In the genomic region with DNA sequence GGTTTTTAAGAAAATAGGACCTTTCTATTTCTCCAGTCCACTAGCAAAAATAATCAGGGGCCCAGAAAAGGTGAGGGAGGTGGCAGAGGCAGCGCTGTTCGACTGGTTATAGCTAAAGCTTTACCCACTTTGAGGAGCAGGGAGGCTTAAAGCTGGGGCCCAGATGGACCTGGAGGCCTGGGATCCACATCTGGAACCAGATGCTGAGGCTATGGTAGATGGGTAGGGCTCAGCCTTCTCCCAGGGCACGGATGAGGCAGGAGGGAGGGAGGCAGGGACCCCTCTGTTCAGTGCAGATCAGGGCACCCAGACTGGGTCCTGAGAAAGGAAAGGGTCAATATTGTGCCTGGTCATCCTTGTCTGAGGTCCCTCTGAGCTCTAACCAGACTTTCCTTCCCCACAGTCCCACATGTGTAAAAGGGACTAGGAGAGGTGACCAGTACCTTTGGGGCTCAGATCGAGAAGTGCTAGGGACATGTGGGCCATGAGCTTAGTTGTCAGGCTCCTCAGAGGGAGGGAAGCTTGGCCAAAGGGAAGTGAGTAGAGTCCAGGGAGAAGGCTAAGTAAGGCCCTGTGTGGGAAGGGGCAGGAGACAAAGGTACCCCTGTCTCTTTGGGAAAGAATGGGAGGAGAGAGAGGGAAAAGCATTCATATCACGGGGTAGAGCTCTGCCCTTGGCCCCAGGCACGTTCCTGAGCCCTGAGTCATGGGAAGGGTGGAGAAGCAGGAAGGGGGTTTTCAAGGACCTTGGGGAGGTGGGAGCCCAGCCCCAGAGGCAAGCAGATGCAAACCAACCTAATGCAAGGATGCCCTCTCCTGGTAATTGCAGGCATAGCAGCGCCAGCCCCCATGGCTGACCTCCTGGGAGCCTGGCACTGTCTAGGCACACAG, we compare ENCODE assay signal across 8 cellular contexts. TPM values are rescaled to one million over a fixed set of nuclear protein-coding genes. Genes with fewer than 3 reads are reported as not detected.
DNase-seq lines count a peak whose midpoint lies in the region; ATAC-seq, FAIRE-seq and TF ChIP-seq lines count a peak whose summit lies in the region.

No MANE protein-coding gene starts in this region.

- H3K36me3 ChIP-seq in WERI-Rb-1 (peaks cover 51% of the 10 kb centered on the region), bronchial epithelial cell (ENCODE audit: control insufficient read depth, insufficient read depth, low read length) (peaks cover 27% of the 10 kb centered on the region), spleen (peaks cover 0 to 46% (median 27%) of the 10 kb centered on the region in 6 donors)

- H3K4me3 ChIP-seq in WERI-Rb-1 (ENCODE audit: low read depth, low read length), result no peak overlapping the region
- H3K4me3 ChIP-seq in bronchial epithelial cell (ENCODE audit: low read depth, low read length), result no peak overlapping the region
- H3K4me3 ChIP-seq in spleen, result no peak overlapping the region

- no peaks in the 10 kb centered on the region for H3K9me3 ChIP-seq in WERI-Rb-1 (ENCODE audit: severe bottlenecking)
- H3K9me3 ChIP-seq in spleen, result no peaks in the 10 kb centered on the region

- peaks cover 43 to 66% (median 58%) of the 10 kb centered on the region in 6 donors for H3K4me1 ChIP-seq in spleen

- TF ChIP-seq CTCF in WERI-Rb-1 (IDR thresholded peaks at IDR 0.05; ENCODE audit: low read depth, low read length) (peak; percentile 100), bronchial epithelial cell (IDR thresholded peaks at IDR 0.05; ENCODE audit: insufficient read depth, low read length, severe bottlenecking) (peak; percentile 99), spleen (IDR thresholded peaks at IDR 0.05 in 8 of 11, conservative IDR thresholded peaks at IDR 0.05 in 3 of 11) (peak; percentile 97 to 99 (median 98))

- FAIRE-seq in bronchial epithelial cell (lab: Jason Lieb, UNC), result peak; percentile 94

- intact Hi-C loops in spleen (cut with DNase I; ENCODE audit: low total_unique reads), result loop anchor here (2.0 kb wide), 1 partner anchor 39 kb away; no protein-coding TSS in a partner anchor

- peak; percentile 43 for DNase-seq in NK-92 treated with Interleukin-12 subunit alpha and Interleukin-12 subunit beta, amount 100 ng/mL, for 24 hours (lab: John Stamatoyannopoulos, UW)
- DNase-seq in NK-92 (lab: John Stamatoyannopoulos, UW; ENCODE audit: unreplicated experiment) (no peak), NCI-H2081 treated with DMSO at 0.1 percent for 48 hours (lab: John Stamatoyannopoulos, UW) (peak; percentile 15), WERI-Rb-1 (peak; percentile 92), bronchial epithelial cell (ENCODE audit: low read depth) (peak; percentile 93), iris pigment epithelial cell (ENCODE audit: low read depth) (peak; percentile 93), spleen (peak; percentile 89)

- no peak for ATAC-seq in HG03135 (IDR thresholded peaks at IDR 0.05; ENCODE audit: unreplicated experiment)

- TF ChIP-seq POLR2A in spleen (IDR thresholded peaks at IDR 0.05), result no peak

- WGBS in spleen, 5 donors, result 44 to 49% (median 47%) methylated on average over 7 of the region's 7 CpGs

- no peaks in the 10 kb centered on the region for H3K27me3 ChIP-seq in WERI-Rb-1 (ENCODE audit: insufficient read depth, low read depth, severe bottlenecking)
- H3K27me3 ChIP-seq in bronchial epithelial cell (ENCODE audit: control insufficient read depth, insufficient read depth, low read length), result no peaks in the 10 kb centered on the region
- H3K27me3 ChIP-seq in spleen (replicated peaks in 1 of 7), result peaks cover 0 to 15% (median 0%) of the 10 kb centered on the region in 7 donors

- H3K27ac ChIP-seq in WERI-Rb-1, result peak overlapping the region; percentile 42
- H3K27ac ChIP-seq in spleen, result peak overlapping the region; percentile 71 to 92 (median 82)

RNA-seq across cellular contexts. Expression of a gene that starts 15.4 kb away (rescaled TPM):
- 561 and 638 TPM in 2 replicates for total RNA-seq in bronchial epithelial cell
- 100 to 1,000 TPM in 6 of 7 donors, 10 to 100 TPM in 1; 95.1 to 279 (median 124) TPM for total RNA-seq in spleen
- polyA plus RNA-seq in spleen, result 10 to 100 TPM; 33.9 to 61.1 (median 39.4) TPM

RNA-seq across cellular contexts. Expression of a gene that starts 23.5 kb away (rescaled TPM):
- total RNA-seq in bronchial epithelial cell, result 1.8 and 16.9 TPM in 2 replicates
- 10 to 100 TPM; 21.1 to 65.9 (median 37.7) TPM for total RNA-seq in spleen
- 1 to 10 TPM; 7.1 to 9.3 (median 9.1) TPM for polyA plus RNA-seq in spleen

RNA-seq across cellular contexts. Expression of a gene that starts 47.7 kb away (rescaled TPM):
- total RNA-seq in bronchial epithelial cell (0.13 and 0.53 TPM in 2 replicates), spleen (under 1 TPM; 0.26 to 0.76 (median 0.38) TPM)
- polyA plus RNA-seq in spleen, result under 1 TPM; 0.11 to 0.17 (median 0.16) TPM
